21 cellular contexts compared by ENCODE assay signal in the genomic region with DNA sequence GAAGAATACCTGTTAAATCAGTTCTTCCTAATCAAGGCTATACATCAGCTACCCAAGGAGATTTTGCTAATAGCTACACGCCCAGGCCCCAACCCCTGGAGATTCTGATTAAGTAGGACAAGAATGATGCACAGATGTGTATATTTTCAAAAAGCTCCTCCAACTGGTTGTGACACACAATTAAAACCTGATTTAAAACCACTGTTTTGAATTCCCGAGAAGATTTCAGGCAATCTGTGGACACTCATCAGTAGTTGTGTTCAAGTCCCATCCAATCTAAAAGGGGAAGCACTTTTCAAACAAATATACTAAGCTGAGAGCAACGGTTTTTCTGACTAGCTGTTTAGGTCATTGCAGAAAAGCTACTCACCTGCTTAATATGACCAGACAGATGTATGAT.
"Had no signal": no experiment of that assay in that cellular context is flagged by ENCODE, and none has a peak within 500 bp of the region (broad histone marks: within the 10 kb centered on the region; RNA-seq: fewer than 3 reads in every experiment).

No MANE protein-coding gene starts in this region.

- H3K27ac ChIP-seq: coronary artery, lower lobe of right lung, prostate gland, skin epidermis, spleen, suprapubic skin, transverse colon, upper lobe of right lung, uterus had no signal

- DNase-seq: dermis blood vessel endothelial cell; effector memory CD4-positive, alpha-beta T cell; hypothalamus; immature natural killer cell; islet precursor cell; left ventricle myocardium superior; lower lobe of right lung; naive thymus-derived CD8-positive, alpha-beta T cell; nephron progenitor cell; nucleus accumbens; right cardiac atrium; spleen; stimulated activated CD4-positive, alpha-beta T cell treated with anti-CD3 and anti-CD28 coated beads, Interleukin-4, amount 100 ng/mL, for 4 hours; transverse colon; upper lobe of right lung; uterus had no signal

- H3K4me3 ChIP-seq: coronary artery, lower lobe of right lung, prostate gland, skin epidermis, spleen, suprapubic skin, transverse colon, upper lobe of right lung, uterus had no signal

- H3K27me3 ChIP-seq: spleen, suprapubic skin, transverse colon, upper lobe of right lung, uterus had no signal

- ATAC-seq: left ventricle myocardium superior; lower lobe of right lung; naive thymus-derived CD8-positive, alpha-beta T cell; right cardiac atrium; stimulated activated memory B cell treated with anti-CD40 and anti-IgM and Interleukin-4, amounts not matched to agents 10 μg/mL and 1 μg/mL and 100 μg/mL, for 72 hours; upper lobe of right lung had no signal

- H3K9me3 ChIP-seq: lower lobe of right lung, prostate gland, spleen, suprapubic skin, transverse colon, upper lobe of right lung, uterus had no signal
